In the genomic region with DNA sequence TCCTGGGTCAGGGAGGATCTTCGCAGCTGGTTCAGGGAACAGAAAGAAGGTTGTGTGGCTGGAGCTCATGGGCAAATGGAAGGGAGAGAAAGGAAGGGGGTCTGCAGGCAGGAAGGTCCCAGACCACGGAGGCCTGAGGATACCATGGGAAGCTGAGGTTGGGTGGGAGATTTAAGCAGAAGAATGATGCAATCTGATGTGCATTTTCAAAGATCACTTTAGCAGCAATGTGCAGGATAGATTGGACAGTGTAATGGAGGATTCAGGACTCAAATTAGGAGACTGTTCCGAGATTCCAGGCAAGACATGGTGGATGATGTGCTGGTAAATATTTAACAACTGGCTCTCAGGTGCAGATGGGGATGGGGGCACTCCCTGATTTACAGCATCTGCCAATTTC, we compare ENCODE assay signal across 21 cellular contexts. TPM values are rescaled to one million over a fixed set of nuclear protein-coding genes. Genes with fewer than 3 reads are reported as not detected.
DNase-seq lines count a peak whose midpoint lies in the region; ATAC-seq and TF ChIP-seq lines count a peak whose summit lies in the region.
"Had no signal": no experiment of that assay in that cellular context is flagged by ENCODE, and none has a peak within 500 bp of the region (broad histone marks: within the 10 kb centered on the region; RNA-seq: fewer than 3 reads in every experiment).

No MANE protein-coding gene starts in this region.

- H3K4me1 ChIP-seq in Caco-2, result peaks cover 39% of the 10 kb centered on the region
- peaks cover 2% of the 10 kb centered on the region; the same call in 1 of the 2 replicates for H3K4me1 ChIP-seq in IMR-90 (ENCODE audit: control insufficient read depth, insufficient read depth, low read length)
- H3K4me1 ChIP-seq: BE2C had no signal

- POLR2A ChIA-PET in Caco-2 (lab: Charles Lee) (no interaction called here), IMR-90 (lab: Charles Lee; ENCODE audit: unreplicated experiment) (no interaction called here)

- H3K9me3 ChIP-seq in Caco-2 (peaks cover 23% of the 10 kb centered on the region), IMR-90 (ENCODE audit: control insufficient read depth, insufficient read depth, low read length) (peaks cover 12% of the 10 kb centered on the region)
- H3K9me3 ChIP-seq: BLaER1 had no signal

- WGBS in IMR-90 (ENCODE audit: extremely low coverage in 2 of 2, insufficient read length in 1 of 2), 2 experiments, result 77% methylated on average over 3 of the region's 3 CpGs; no CpG with 5 or more reads in 1 of the 2 experiments

- no peak overlapping the region for H2BK20ac ChIP-seq in IMR-90 (ENCODE audit: low read depth, low read length)

- H3K27me3 ChIP-seq in Caco-2 (replicated peaks; ENCODE audit: control insufficient read depth, insufficient read depth, low read length) (no peaks in the 10 kb centered on the region), IMR-90 (ENCODE audit: control insufficient read depth, insufficient read depth, low read length) (peaks cover 4% of the 10 kb centered on the region)
- H3K27me3 ChIP-seq: BLaER1 had no signal

- CTCF ChIA-PET in Caco-2 (lab: Charles Lee), result no interaction called here
- CTCF ChIA-PET in IMR-90 (lab: Yijun Ruan, JAX), result no interaction called here

- no peak for TF ChIP-seq POLR2A in IMR-90 (IDR thresholded peaks at IDR 0.05; ENCODE audit: low read depth, low read length)

- no peak overlapping the region for H3K9ac ChIP-seq in IMR-90 (ENCODE audit: low read depth, low read length)
- H3K9ac ChIP-seq: BLaER1 had no signal

- no peak for TF ChIP-seq RAD21 in IMR-90 (IDR thresholded peaks at IDR 0.05; ENCODE audit: low read length)

- in situ Hi-C loops in IMR-90 (cut with MboI; ENCODE audit: low sequenced_read_pairs), result no loop called here
- in situ Hi-C loops in GM13976 (cut with MboI; ENCODE audit: low sequenced_read_pairs, unreplicated experiment), result no loop called here

- H2AK9ac ChIP-seq in IMR-90 (replicated peaks; ENCODE audit: low read depth, low read length, poor library complexity), result no peak overlapping the region

- H3K36me3 Mint-ChIP-seq in Caco-2 (ENCODE audit: insufficient read depth, unreplicated experiment), result peaks cover 10% of the 10 kb centered on the region
- H3K36me3 Mint-ChIP-seq: CD14-positive monocyte; CD4-positive, alpha-beta memory T cell; CD4-positive, CD25-positive, alpha-beta regulatory T cell had no signal

- ATAC-seq in IMR-90 (ENCODE audit: low read depth), result no peak
- no peak for ATAC-seq in esophagus mucosa

- H3K4me3 ChIP-seq in Caco-2 (ENCODE audit: low read depth, low read length) (no peak overlapping the region), IMR-90 (ENCODE audit: insufficient read depth, low read depth, low read length) (no peak overlapping the region), coronary artery (no peak overlapping the region)
- H3K4me3 ChIP-seq: BLaER1 had no signal

- dilution Hi-C loops in IMR-90 (cut with HindIII; ENCODE audit: low sequenced_read_pairs, unreplicated experiment), result no loop called here

- no peak overlapping the region for H3K56ac ChIP-seq in IMR-90 (ENCODE audit: extremely low read depth, insufficient read depth, low read length)

- no peak overlapping the region for H3K4me3 Mint-ChIP-seq in Caco-2 (ENCODE audit: unreplicated experiment)
- H3K4me3 Mint-ChIP-seq: CD14-positive monocyte; CD4-positive, alpha-beta memory T cell; CD4-positive, CD25-positive, alpha-beta regulatory T cell; CD8-positive, alpha-beta memory T cell had no signal

- H3K36me3 ChIP-seq in Caco-2 (ENCODE audit: control insufficient read depth, insufficient read depth, low read length) (no peaks in the 10 kb centered on the region), IMR-90 (ENCODE audit: control insufficient read depth, insufficient read depth, low read length) (no peaks in the 10 kb centered on the region)
- H3K36me3 ChIP-seq: BE2C, BLaER1 had no signal

- H3K18ac ChIP-seq in IMR-90 (ENCODE audit: low read depth, low read length), result no peak overlapping the region

- H2AFZ ChIP-seq in IMR-90 (replicated peaks; ENCODE audit: low read length, poor library complexity), result no peak overlapping the region

- H2BK120ac ChIP-seq in IMR-90 (ENCODE audit: low read depth, low read length), result peak overlapping the region; percentile 35; the same call in 1 of the 2 replicates

- no peak overlapping the region for H4K91ac ChIP-seq in IMR-90 (ENCODE audit: insufficient read depth, low read depth, low read length)

- DNase-seq in Caco-2 (peak in 1 of 2 experiments; percentile 7), IMR-90 (no peak), coronary artery (ENCODE audit: low spot score) (peak; percentile 45), NCI-H1417 treated with DMSO at 0.1 percent for 48 hours (lab: John Stamatoyannopoulos, UW) (no peak), GM13976 (ENCODE audit: low spot score) (no peak)
- DNase-seq: 8988T; ACHN; BE2C; C1 segment of cervical spinal cord; Calu3; CD4-positive, alpha-beta memory T cell; CD4-positive, CD25-positive, alpha-beta regulatory T cell; CD8-positive, alpha-beta memory T cell; COR-L47; DMS79 treated with DMSO at 0.1 percent for 48 hours; GF-D8 had no signal

- no peak overlapping the region for H2BK15ac ChIP-seq in IMR-90 (ENCODE audit: low read depth, low read length)

- peak overlapping the region; percentile 12; the same call in 1 of the 2 replicates for H2AK5ac ChIP-seq in IMR-90 (ENCODE audit: low read depth, low read length)

- no peaks in the 10 kb centered on the region for H4K20me1 ChIP-seq in IMR-90 (ENCODE audit: insufficient read depth, low read length)
- H4K20me1 ChIP-seq: BLaER1 had no signal

- H3K79me1 ChIP-seq in IMR-90 (ENCODE audit: low read depth in 1 of 2, low read length in 2 of 2), result 0 out of 4 replicates have a peak, but pooled peaks cover 0 to 2% of the 10 kb centered on the region in 2 experiments

- H3K9me3 Mint-ChIP-seq in Caco-2 (ENCODE audit: unreplicated experiment), result peaks cover 25% of the 10 kb centered on the region

- no peak overlapping the region for H3K23ac ChIP-seq in IMR-90 (ENCODE audit: low read depth, low read length)

- no peak for TF ChIP-seq CTCF in Caco-2 (IDR thresholded peaks at IDR 0.05; ENCODE audit: insufficient read depth in 1 of 2, low read depth in 1 of 2, low read length in 1 of 2, severe bottlenecking in 1 of 2, unreplicated experiment in 1 of 2)
- no peak for TF ChIP-seq CTCF in IMR-90 (conservative IDR thresholded peaks at IDR 0.05; ENCODE audit: low read depth, low read length)
- no peak for TF ChIP-seq CTCF in coronary artery (IDR thresholded peaks at IDR 0.05)
- TF ChIP-seq CTCF in GM13976 (IDR thresholded peaks at IDR 0.05; ENCODE audit: borderline replicate concordance, control extremely low read depth, extremely low read depth, insufficient read depth, missing control alignments), result no peak

- H3K27me3 Mint-ChIP-seq in Caco-2 (ENCODE audit: insufficient read depth, unreplicated experiment), result no peaks in the 10 kb centered on the region

- no peak overlapping the region for H3K4me2 ChIP-seq in IMR-90 (ENCODE audit: low read depth, low read length)
- H3K4me2 ChIP-seq: BLaER1 had no signal

- H3K9me1 ChIP-seq in IMR-90 (ENCODE audit: insufficient read depth, low read length), result peaks cover 2% of the 10 kb centered on the region

- H3K27ac Mint-ChIP-seq in Caco-2 (ENCODE audit: unreplicated experiment), result peak overlapping the region; percentile 8
- H3K27ac Mint-ChIP-seq: CD4-positive, alpha-beta memory T cell; CD8-positive, alpha-beta memory T cell had no signal

- no peak overlapping the region for H4K5ac ChIP-seq in IMR-90 (ENCODE audit: low read depth, low read length)

- BruUV-seq in Caco-2 (replicated peaks; lab: Mats Ljungman, UMichigan) (no TSS peak), IMR-90 (replicated peaks; lab: Mats Ljungman, UMichigan) (no TSS peak)

- no peak overlapping the region for H3K4ac ChIP-seq in IMR-90 (ENCODE audit: low read depth, low read length)

- no peak overlapping the region for H2BK5ac ChIP-seq in IMR-90 (ENCODE audit: low read depth, low read length, poor library complexity, severe bottlenecking)

- H3K27ac ChIP-seq in IMR-90 (ENCODE audit: insufficient read depth, low read length), result no peak overlapping the region
- no peak overlapping the region for H3K27ac ChIP-seq in coronary artery
- H3K27ac ChIP-seq: BLaER1 had no signal

- intact Hi-C loops in Caco-2 (cut with micrococcal nuclease; ENCODE audit: unreplicated experiment), result loop anchor here (10.0 kb wide), 1 partner anchor 307 kb away; no protein-coding TSS in a partner anchor
- intact Hi-C loops in IMR-90 (cut with micrococcal nuclease), result no loop called here

- H4K8ac ChIP-seq in IMR-90 (ENCODE audit: low read depth in 2 of 2, low read length in 2 of 2), result no peak overlapping the region

- H3K14ac ChIP-seq in IMR-90 (replicated peaks; ENCODE audit: low read depth, low read length), result no peak overlapping the region

- H3K4me1 Mint-ChIP-seq in Caco-2 (ENCODE audit: low read depth, unreplicated experiment), result peaks cover 55% of the 10 kb centered on the region

TF ChIP-seq in IMR-90, 13 proteins besides CTCF, POLR2A, EP300 and RAD21:
- TF ChIP-seq MXI1 (IDR thresholded peaks at IDR 0.05; ENCODE audit: borderline replicate concordance, low read depth, low read length) (no peak), CEBPB (IDR thresholded peaks at IDR 0.05; ENCODE audit: low read depth, low read length) (peak; percentile 27; the same call in 1 of the 2 replicates)

RNA-seq across cellular contexts. Expression of a gene that starts 5.8 kb away (rescaled TPM):
- 665 and 758 TPM in 2 replicates for total RNA-seq in Caco-2 (2022)
- total RNA-seq in IMR-90 (2012; rRNA removed), result 90.2 and 99.7 TPM in 2 replicates
- polyA plus RNA-seq in IMR-90 (2012; rRNA removed), result 135 and 136 TPM in 2 replicates
- polyA plus RNA-seq in IMR-90 (2012; cell fraction: cytosol; rRNA removed), result 134 and 143 TPM in 2 replicates
- 216 and 234 TPM in 2 replicates for polyA plus RNA-seq in IMR-90 (2012; cell fraction: nucleus; rRNA removed; ENCODE audit: low replicate concordance)
- 74.5 TPM for total RNA-seq in esophagus mucosa

RNA-seq across cellular contexts. Expression of a gene that starts 12.0 kb away (rescaled TPM):
- total RNA-seq in Caco-2 (2022) (2.1 and 3.0 TPM in 2 replicates), IMR-90 (2012; rRNA removed) (not detected in 2 replicates), esophagus mucosa (not detected)
- polyA plus RNA-seq in IMR-90 (2012; rRNA removed), result not detected in 2 replicates
- not detected in 2 replicates for polyA plus RNA-seq in IMR-90 (2012; cell fraction: cytosol; rRNA removed)
- polyA plus RNA-seq in IMR-90 (2012; cell fraction: nucleus; rRNA removed; ENCODE audit: low replicate concordance), result not detected in 2 replicates
- total RNA-seq: A673; Calu3; CD4-positive, alpha-beta memory T cell; CD4-positive, CD25-positive, alpha-beta regulatory T cell; CD8-positive, alpha-beta memory T cell had no signal
- polyA plus RNA-seq: AG04450; CD14-positive monocyte; CD4-positive, alpha-beta memory T cell; CD4-positive, CD25-positive, alpha-beta regulatory T cell; CD8-positive, alpha-beta memory T cell had no signal
